ENCODE assay signal across 8 cellular contexts in the genomic region with DNA sequence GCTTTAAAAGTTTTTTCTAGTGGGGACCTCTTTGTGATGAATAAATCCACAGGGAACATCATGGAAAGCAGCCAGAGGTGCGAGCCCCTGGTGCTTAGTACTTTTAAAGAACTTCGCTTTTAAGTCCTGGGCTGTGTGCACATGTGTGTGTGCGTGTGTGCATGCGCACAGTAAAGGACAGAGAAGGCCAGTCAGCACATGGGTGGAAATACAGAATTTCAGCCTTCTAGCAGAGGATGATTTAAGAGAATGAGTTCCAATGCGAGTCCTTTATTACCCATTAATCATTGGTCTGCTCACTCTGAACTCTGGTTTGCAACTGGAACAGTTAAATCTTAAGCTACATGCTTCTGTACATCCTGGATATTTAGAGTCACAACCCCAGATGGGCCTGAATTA. TPM values are rescaled to one million over a fixed set of nuclear protein-coding genes. Genes with fewer than 3 reads are reported as not detected.
DNase-seq lines count a peak whose midpoint lies in the region; ATAC-seq and TF ChIP-seq lines count a peak whose summit lies in the region.

No MANE protein-coding gene starts in this region.

- H3K79me2 ChIP-seq in osteoblast (ENCODE audit: insufficient read depth, low read length), result peaks cover 87% of the 10 kb centered on the region

- H3K27ac ChIP-seq in AG04450 (ENCODE audit: low read depth, low read length), result peak overlapping the region; percentile 97
- H3K27ac ChIP-seq in osteoblast (ENCODE audit: low read depth, low read length), result peak overlapping the region; percentile 98

- H3K27me3 ChIP-seq in AG04450 (ENCODE audit: control insufficient read depth, insufficient read depth, low read length), result no peaks in the 10 kb centered on the region
- H3K27me3 ChIP-seq in osteoblast (ENCODE audit: insufficient read depth, low read length), result no peaks in the 10 kb centered on the region

- H3K36me3 Mint-ChIP-seq in naive thymus-derived CD8-positive, alpha-beta T cell, result no peaks in the 10 kb centered on the region

- peaks cover 39% of the 10 kb centered on the region for H4K20me1 ChIP-seq in osteoblast (ENCODE audit: insufficient read depth, low read length)

- CTCF ChIA-PET in AG04450 (lab: Charles Lee), result interaction anchor here (0.8 to 1.6 kb wide), 3 partner anchors 196 to 406 kb away, joined by 3 to 5 read pairs (median 3); no protein-coding TSS in a partner anchor

- no peak overlapping the region for H3K27ac Mint-ChIP-seq in naive thymus-derived CD8-positive, alpha-beta T cell

- peak; percentile 6 for ATAC-seq in SK-N-SH treated with all-trans-retinoic acid at 6 μM for 48 hours
- ATAC-seq in naive thymus-derived CD8-positive, alpha-beta T cell, result no peak

- TF ChIP-seq CTCF in AG04450 (IDR thresholded peaks at IDR 0.05; ENCODE audit: low read depth, low read length) (no peak), fibroblast of villous mesenchyme (IDR thresholded peaks at IDR 0.05; ENCODE audit: insufficient read depth, low read depth, low read length) (no peak), osteoblast (IDR thresholded peaks at IDR 0.05; ENCODE audit: extremely low read depth, low read depth, low read length) (no peak)

- no peaks in the 10 kb centered on the region for H3K36me3 ChIP-seq in osteoblast (ENCODE audit: insufficient read depth, low read length)

- no peak overlapping the region for H2AFZ ChIP-seq in osteoblast (ENCODE audit: low read length)

- peaks cover 1 to 14% (median 7%) of the 10 kb centered on the region in 4 donors for H3K4me1 Mint-ChIP-seq in naive thymus-derived CD8-positive, alpha-beta T cell

- H3K4me3 Mint-ChIP-seq in naive thymus-derived CD8-positive, alpha-beta T cell, result no peak overlapping the region

- POLR2A ChIA-PET in AG04450 (lab: Yijun Ruan, JAX), result interaction anchor here (1.0 to 2.1 kb wide), 4 partner anchors 11 to 406 kb away, joined by 3 to 8 read pairs (median 4); partner anchors contain the start of gene PARVA
- POLR2A ChIA-PET in naive thymus-derived CD8-positive, alpha-beta T cell (lab: Charles Lee), result no interaction called here

- H3K4me2 ChIP-seq in osteoblast (ENCODE audit: insufficient read depth, low read length), result peak overlapping the region; percentile 66

- H3K4me3 ChIP-seq in AG04450 (ENCODE audit: low read depth, low read length) (peak overlapping the region; percentile 28; the same call in 1 of the 2 replicates), fibroblast of villous mesenchyme (ENCODE audit: low read depth, low read length) (peak overlapping the region; percentile 1), osteoblast (ENCODE audit: insufficient read depth, low read length) (peak overlapping the region; percentile 2)

- H3K27me3 Mint-ChIP-seq in naive thymus-derived CD8-positive, alpha-beta T cell, result peaks cover 41 to 98% (median 72%) of the 10 kb centered on the region in 5 donors

- no peaks in the 10 kb centered on the region for H3K9me3 ChIP-seq in AG04450 (ENCODE audit: control insufficient read depth, insufficient read depth, low read length)
- no peaks in the 10 kb centered on the region for H3K9me3 ChIP-seq in osteoblast (ENCODE audit: low read depth, low read length)

- peaks cover 0 to 2% (median 0%) of the 10 kb centered on the region in 9 donors for H3K9me3 Mint-ChIP-seq in naive thymus-derived CD8-positive, alpha-beta T cell

- H3K4me1 ChIP-seq in osteoblast (ENCODE audit: insufficient read depth, low read length), result peaks cover 75% of the 10 kb centered on the region

- no peak for DNase-seq in AG04450 (ENCODE audit: low read depth, low spot score)
- DNase-seq in fibroblast of villous mesenchyme (ENCODE audit: low read depth), result peak; percentile 77
- DNase-seq in osteoblast (ENCODE audit: insufficient read length, low spot score, missing footprints), result no peak
- DNase-seq in SKM-1 (lab: John Stamatoyannopoulos, UW; ENCODE audit: unreplicated experiment), result no peak
- DNase-seq in naive thymus-derived CD8-positive, alpha-beta T cell, result no peak
- no peak for DNase-seq in mucosa of gallbladder (ENCODE audit: low spot score)
- no peak for DNase-seq in SKM-1 treated with dmso at 0.1 percent for 144 hours (lab: John Stamatoyannopoulos, UW; ENCODE audit: unreplicated experiment)

TF ChIP-seq in SK-N-SH treated with all-trans-retinoic acid at 6 μM for 48 hours, 23 proteins besides CTCF, POLR2A, EP300 and RAD21 (continues in another document):
- TF ChIP-seq RARB (CRISPR knock-in tag; IDR thresholded peaks at IDR 0.05), result no peak
- no peak for TF ChIP-seq ZNF8 (CRISPR knock-in tag; IDR thresholded peaks at IDR 0.05)
- TF ChIP-seq ZNF565 (CRISPR knock-in tag; conservative IDR thresholded peaks at IDR 0.05; ENCODE audit: low read depth), result no peak
- TF ChIP-seq ARNTL (CRISPR knock-in tag; IDR thresholded peaks at IDR 0.05; ENCODE audit: borderline replicate concordance, low read depth), result no peak
- no peak for TF ChIP-seq POU6F1 (CRISPR knock-in tag; IDR thresholded peaks at IDR 0.05; ENCODE audit: borderline replicate concordance, low read depth)
- TF ChIP-seq ESRRG (CRISPR knock-in tag; IDR thresholded peaks at IDR 0.05), result no peak
- TF ChIP-seq, protein P1, sequence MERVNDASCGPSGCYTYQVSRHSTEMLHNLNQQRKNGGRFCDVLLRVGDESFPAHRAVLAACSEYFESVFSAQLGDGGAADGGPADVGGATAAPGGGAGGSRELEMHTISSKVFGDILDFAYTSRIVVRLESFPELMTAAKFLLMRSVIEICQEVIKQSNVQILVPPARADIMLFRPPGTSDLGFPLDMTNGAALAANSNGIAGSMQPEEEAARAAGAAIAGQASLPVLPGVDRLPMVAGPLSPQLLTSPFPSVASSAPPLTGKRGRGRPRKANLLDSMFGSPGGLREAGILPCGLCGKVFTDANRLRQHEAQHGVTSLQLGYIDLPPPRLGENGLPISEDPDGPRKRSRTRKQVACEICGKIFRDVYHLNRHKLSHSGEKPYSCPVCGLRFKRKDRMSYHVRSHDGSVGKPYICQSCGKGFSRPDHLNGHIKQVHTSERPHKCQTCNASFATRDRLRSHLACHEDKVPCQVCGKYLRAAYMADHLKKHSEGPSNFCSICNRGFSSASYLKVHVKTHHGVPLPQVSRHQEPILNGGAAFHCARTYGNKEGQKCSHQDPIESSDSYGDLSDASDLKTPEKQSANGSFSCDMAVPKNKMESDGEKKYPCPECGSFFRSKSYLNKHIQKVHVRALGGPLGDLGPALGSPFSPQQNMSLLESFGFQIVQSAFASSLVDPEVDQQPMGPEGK (CRISPR knock-in tag; IDR thresholded peaks at IDR 0.05; ENCODE audit: borderline replicate concordance), result no peak
- no peak for TF ChIP-seq ISL1 (CRISPR knock-in tag; IDR thresholded peaks at IDR 0.05)
- no peak for TF ChIP-seq SNAI2 (CRISPR knock-in tag; IDR thresholded peaks at IDR 0.05)
- no peak for TF ChIP-seq ZC3H10 (CRISPR knock-in tag; IDR thresholded peaks at IDR 0.05)
- TF ChIP-seq ZFP30 (CRISPR knock-in tag; IDR thresholded peaks at IDR 0.05), result no peak
- TF ChIP-seq ZNF70 (CRISPR knock-in tag; IDR thresholded peaks at IDR 0.05), result no peak
- TF ChIP-seq CSRNP3 (CRISPR knock-in tag; IDR thresholded peaks at IDR 0.05), result no peak
- no peak for TF ChIP-seq TCF4 (CRISPR knock-in tag; IDR thresholded peaks at IDR 0.05; ENCODE audit: borderline replicate concordance)
- TF ChIP-seq ZFP3 (CRISPR knock-in tag; IDR thresholded peaks at IDR 0.05), result no peak

RNA-seq across cellular contexts. Expression of gene TEAD1, which starts 18.9 kb away (rescaled TPM):
- polyA plus RNA-seq in AG04450 (2011; rRNA removed), result 100 and 113 TPM in 2 replicates
- polyA minus RNA-seq in AG04450 (2011; rRNA and poly(A)+ RNA removed), result 167 and 198 TPM in 2 replicates
- 209 and 244 TPM in 2 replicates for total RNA-seq in fibroblast of villous mesenchyme
- 166 and 176 TPM in 2 replicates for total RNA-seq in osteoblast
- not detected for total RNA-seq in naive thymus-derived CD8-positive, alpha-beta T cell
- polyA plus RNA-seq in naive thymus-derived CD8-positive, alpha-beta T cell, result not detected
- total RNA-seq in mucosa of gallbladder, result 88.8 TPM

Comparison
In these comparisons a context has a peak if more than half of its experiments do, and no peak if none do; other contexts are left out.
1. RNA of gene TEAD1, which starts 18.9 kb away (total RNA-seq): 209 to 244 TPM in fibroblast of villous mesenchyme, 166 to 176 TPM in osteoblast and 88.8 TPM in mucosa of gallbladder (single experiment); not detected in naive thymus-derived CD8-positive, alpha-beta T cell; every median in the first group is over 10 times any median in the second.
2. Peak in every context shown above with its lines, with median percentiles within 50 percentile points of each other: H3K4me3 ChIP-seq.